ENCODE assay signal across 1 cellular context in genomic region chr9:74742792-74743389, GRCh38.
TF ChIP-seq lines count a peak whose summit lies in the region.

No MANE protein-coding gene starts in this region.

TF ChIP-seq in endothelial cell of umbilical vein, 7 proteins besides CTCF, POLR2A, EP300 and RAD21 (continued from another document):
- TF ChIP-seq MYC (IDR thresholded peaks at IDR 0.05; ENCODE audit: low read depth, low read length) (no peak), EZH2 (IDR thresholded peaks at IDR 0.05; ENCODE audit: borderline replicate concordance, low read depth, low read length, severe bottlenecking) (peak; percentile 21), FOS (IDR thresholded peaks at IDR 0.05; ENCODE audit: borderline replicate concordance, insufficient read depth, low read length) (no peak), GATA2 (IDR thresholded peaks at IDR 0.05; ENCODE audit: insufficient read depth, insufficient read length, low read depth, low read length) (no peak)
- TF ChIP-seq, protein P1, sequence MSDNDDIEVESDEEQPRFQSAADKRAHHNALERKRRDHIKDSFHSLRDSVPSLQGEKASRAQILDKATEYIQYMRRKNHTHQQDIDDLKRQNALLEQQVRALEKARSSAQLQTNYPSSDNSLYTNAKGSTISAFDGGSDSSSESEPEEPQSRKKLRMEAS (IDR thresholded peaks at IDR 0.05; ENCODE audit: insufficient read depth, insufficient read length): no peak
